9 cellular contexts compared by ENCODE assay signal in genomic region chr20:22371843-22372242, GRCh38.
DNase-seq lines count a peak whose midpoint lies in the region; ATAC-seq, FAIRE-seq and TF ChIP-seq lines count a peak whose summit lies in the region.
"Had no signal": no experiment of that assay in that cellular context is flagged by ENCODE, and none has a peak within 500 bp of the region (broad histone marks: within the 10 kb centered on the region; RNA-seq: fewer than 3 reads in every experiment).

No MANE protein-coding gene starts in this region.

- H3K4me1 ChIP-seq in K562 (replicated peaks in 1 of 2; ENCODE audit: control insufficient read depth in 2 of 2, insufficient read depth in 2 of 2, low read length in 2 of 2), result no peaks in the 10 kb centered on the region
- H3K4me1 ChIP-seq in foreskin keratinocyte, result peaks cover 27% of the 10 kb centered on the region

- FAIRE-seq in K562 (lab: Jason Lieb, UNC), result no peak

- no peaks in the 10 kb centered on the region for H3K9me1 ChIP-seq in K562 (ENCODE audit: control insufficient read depth, insufficient read depth, low read length)

- no peaks in the 10 kb centered on the region for H3K27me3 ChIP-seq in K562 (ENCODE audit: control insufficient read depth in 2 of 2, insufficient read depth in 2 of 2, low read length in 2 of 2)
- no peaks in the 10 kb centered on the region for H3K27me3 ChIP-seq in foreskin keratinocyte

- H4K20me1 ChIP-seq in K562 (replicated peaks; ENCODE audit: control insufficient read depth, insufficient read depth, low read length), result no peaks in the 10 kb centered on the region

- no peak for TF ChIP-seq POLR2A in K562 (conservative IDR thresholded peaks at IDR 0.05)

- POLR2A ChIA-PET in K562 (lab: Yijun Ruan, JAX), result no interaction called here

- no peak overlapping the region for H3K4me2 ChIP-seq in K562 (ENCODE audit: insufficient read depth, low read length)

- ATAC-seq in GM18502 (IDR thresholded peaks at IDR 0.05; ENCODE audit: poor library complexity, unreplicated experiment), result peak; percentile 91
- peak; percentile 92 for ATAC-seq in GM21723 (IDR thresholded peaks at IDR 0.05; ENCODE audit: unreplicated experiment)
- no peak for ATAC-seq in K562
- ATAC-seq in foreskin keratinocyte, result no peak

- CTCF ChIA-PET in K562 (lab: Yijun Ruan, JAX; ENCODE audit: low intra/inter-chr PET ratio), result no interaction called here

- no peak for TF ChIP-seq CTCF in K562 (IDR thresholded peaks at IDR 0.05 in 2 of 3, conservative IDR thresholded peaks at IDR 0.05 in 1 of 3; ENCODE audit: insufficient read depth in 2 of 3, low read depth in 1 of 3, low read length in 3 of 3)
- TF ChIP-seq CTCF in foreskin keratinocyte (conservative IDR thresholded peaks at IDR 0.05), result no peak

- no TSS peak for BruUV-seq in K562 (replicated peaks; lab: Mats Ljungman, UMichigan)

- no peak for TF ChIP-seq EP300 in K562 (IDR thresholded peaks at IDR 0.05; ENCODE audit: low read length)

- peak overlapping the region; percentile 44; the same call in 1 of the 2 replicates for H2AFZ ChIP-seq in K562 (ENCODE audit: low read depth, low read length)

- in situ Hi-C loops in KBM-7 (cut with MboI; ENCODE audit: low pct_unique_long_range_greater_than_20kb, low sequenced_read_pairs), result no loop called here
- in situ Hi-C loops in K562 (cut with MboI), result no loop called here

- H3K4me3 ChIP-seq in K562, result no peak overlapping the region

- no peak for TF ChIP-seq RAD21 in K562 (CRISPR knock-in tag; conservative IDR thresholded peaks at IDR 0.05 in 1 of 2, IDR thresholded peaks at IDR 0.05 in 1 of 2)

- peak; percentile 62 for DNase-seq in KBM-7
- no peak for DNase-seq in K562 (ENCODE audit: extremely low read depth in 1 of 4, low spot score in 3 of 4)
- DNase-seq in NCI-H526 (lab: John Stamatoyannopoulos, UW), result no peak
- no peak for DNase-seq in retina
- no peak for DNase-seq in activated naive CD4-positive, alpha-beta T cell treated with Interleukin-2 at 50 U/mL for 16 hours
- DNase-seq in foreskin keratinocyte, result no peak
- DNase-seq: NCI-H1694 had no signal

- WGBS in K562 (ENCODE audit: insufficient coverage, low coverage, missing lambda C conversion rate), result 0% methylated on average over 5 of the region's 5 CpGs

- H3K79me2 ChIP-seq in K562 (ENCODE audit: control insufficient read depth, insufficient read depth, low read length), result no peaks in the 10 kb centered on the region

- H3K36me3 ChIP-seq in K562 (ENCODE audit: control insufficient read depth, insufficient read depth, low read length), result no peaks in the 10 kb centered on the region

- no peak overlapping the region for H3K9ac ChIP-seq in K562 (ENCODE audit: insufficient read depth in 1 of 2, low read depth in 2 of 2, low read length in 2 of 2)

- intact Hi-C loops in K562 (cut with micrococcal nuclease), result no loop called here

- H3K27ac ChIP-seq in K562 (ENCODE audit: extremely low read depth, low read depth, low read length) (no peak overlapping the region), foreskin keratinocyte (no peak overlapping the region)

- no peaks in the 10 kb centered on the region for H3K9me3 ChIP-seq in K562 (replicated peaks; ENCODE audit: control insufficient read depth, insufficient read depth, low read depth, low read length)

TF ChIP-seq in K562, 482 proteins besides CTCF, POLR2A, EP300 and RAD21 (continues in another document):
- TF ChIP-seq ZSCAN29 (IDR thresholded peaks at IDR 0.05) (no peak), RBM22 (IDR thresholded peaks at IDR 0.05; ENCODE audit: low read depth, low read length, poor library complexity, severe bottlenecking) (no peak), MTA3 (IDR thresholded peaks at IDR 0.05; ENCODE audit: borderline replicate concordance) (no peak), KDM2B (CRISPR knock-in tag; IDR thresholded peaks at IDR 0.05) (no peak), ELK3 (CRISPR knock-in tag; IDR thresholded peaks at IDR 0.05) (no peak), ZBTB12 (CRISPR knock-in tag; IDR thresholded peaks at IDR 0.05) (no peak), RB1 (IDR thresholded peaks at IDR 0.05; ENCODE audit: low read depth) (no peak), ZNF75A (CRISPR knock-in tag; IDR thresholded peaks at IDR 0.05) (no peak), PPARD (CRISPR knock-in tag; IDR thresholded peaks at IDR 0.05) (no peak), ZNF740 (CRISPR knock-in tag; IDR thresholded peaks at IDR 0.05) (no peak), ZNF740 (tag; IDR thresholded peaks at IDR 0.05) (no peak), SMARCB1 (IDR thresholded peaks at IDR 0.05; ENCODE audit: insufficient read length, low read depth) (no peak), FOXJ3 (CRISPR knock-in tag; IDR thresholded peaks at IDR 0.05) (no peak), NCOA4 (IDR thresholded peaks at IDR 0.05; ENCODE audit: partially characterized antibody) (no peak), SAP30 (IDR thresholded peaks at IDR 0.05; ENCODE audit: borderline replicate concordance, insufficient read depth, low read depth, low read length, poor library complexity, severe bottlenecking) (no peak), ELF4 (CRISPR knock-in tag; IDR thresholded peaks at IDR 0.05) (no peak)
- TF ChIP-seq, protein P1, sequence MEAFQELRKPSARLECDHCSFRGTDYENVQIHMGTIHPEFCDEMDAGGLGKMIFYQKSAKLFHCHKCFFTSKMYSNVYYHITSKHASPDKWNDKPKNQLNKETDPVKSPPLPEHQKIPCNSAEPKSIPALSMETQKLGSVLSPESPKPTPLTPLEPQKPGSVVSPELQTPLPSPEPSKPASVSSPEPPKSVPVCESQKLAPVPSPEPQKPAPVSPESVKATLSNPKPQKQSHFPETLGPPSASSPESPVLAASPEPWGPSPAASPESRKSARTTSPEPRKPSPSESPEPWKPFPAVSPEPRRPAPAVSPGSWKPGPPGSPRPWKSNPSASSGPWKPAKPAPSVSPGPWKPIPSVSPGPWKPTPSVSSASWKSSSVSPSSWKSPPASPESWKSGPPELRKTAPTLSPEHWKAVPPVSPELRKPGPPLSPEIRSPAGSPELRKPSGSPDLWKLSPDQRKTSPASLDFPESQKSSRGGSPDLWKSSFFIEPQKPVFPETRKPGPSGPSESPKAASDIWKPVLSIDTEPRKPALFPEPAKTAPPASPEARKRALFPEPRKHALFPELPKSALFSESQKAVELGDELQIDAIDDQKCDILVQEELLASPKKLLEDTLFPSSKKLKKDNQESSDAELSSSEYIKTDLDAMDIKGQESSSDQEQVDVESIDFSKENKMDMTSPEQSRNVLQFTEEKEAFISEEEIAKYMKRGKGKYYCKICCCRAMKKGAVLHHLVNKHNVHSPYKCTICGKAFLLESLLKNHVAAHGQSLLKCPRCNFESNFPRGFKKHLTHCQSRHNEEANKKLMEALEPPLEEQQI (IDR thresholded peaks at IDR 0.05), result no peak
- TF ChIP-seq, protein P2, sequence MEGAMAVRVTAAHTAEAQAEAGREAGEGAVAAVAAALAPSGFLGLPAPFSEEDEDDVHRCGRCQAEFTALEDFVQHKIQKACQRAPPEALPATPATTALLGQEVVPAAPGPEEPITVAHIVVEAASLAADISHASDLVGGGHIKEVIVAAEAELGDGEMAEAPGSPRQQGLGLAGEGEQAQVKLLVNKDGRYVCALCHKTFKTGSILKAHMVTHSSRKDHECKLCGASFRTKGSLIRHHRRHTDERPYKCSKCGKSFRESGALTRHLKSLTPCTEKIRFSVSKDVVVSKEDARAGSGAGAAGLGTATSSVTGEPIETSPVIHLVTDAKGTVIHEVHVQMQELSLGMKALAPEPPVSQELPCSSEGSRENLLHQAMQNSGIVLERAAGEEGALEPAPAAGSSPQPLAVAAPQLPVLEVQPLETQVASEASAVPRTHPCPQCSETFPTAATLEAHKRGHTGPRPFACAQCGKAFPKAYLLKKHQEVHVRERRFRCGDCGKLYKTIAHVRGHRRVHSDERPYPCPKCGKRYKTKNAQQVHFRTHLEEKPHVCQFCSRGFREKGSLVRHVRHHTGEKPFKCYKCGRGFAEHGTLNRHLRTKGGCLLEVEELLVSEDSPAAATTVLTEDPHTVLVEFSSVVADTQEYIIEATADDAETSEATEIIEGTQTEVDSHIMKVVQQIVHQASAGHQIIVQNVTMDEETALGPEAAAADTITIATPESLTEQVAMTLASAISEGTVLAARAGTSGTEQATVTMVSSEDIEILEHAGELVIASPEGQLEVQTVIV (CRISPR knock-in tag; IDR thresholded peaks at IDR 0.05; ENCODE audit: borderline replicate concordance), result no peak

Comparison
In these comparisons a context has a peak if more than half of its experiments do, and no peak if none do; other contexts are left out.
1. ATAC-seq: peak in GM18502 (single experiment) and GM21723 (single experiment); none in K562 (single experiment) and foreskin keratinocyte (single experiment).